ENCODE assay signal across 6 cellular contexts in genomic region chr17:7383742-7384488, GRCh38. TPM values are rescaled to one million over a fixed set of nuclear protein-coding genes. Genes with fewer than 3 reads are reported as not detected.
A peak's percentile ranks its signal among the peaks of the same experiment; 100 is the strongest.
DNase-seq lines count a peak whose midpoint lies in the region; ATAC-seq and TF ChIP-seq lines count a peak whose summit lies in the region.

No MANE protein-coding gene starts in this region.

- H3K9me3 ChIP-seq in SK-N-MC (ENCODE audit: low read depth, low read length) (no peaks in the 10 kb centered on the region), ectodermal cell (ENCODE audit: control insufficient read depth, low read length) (no peaks in the 10 kb centered on the region)

- H3K36me3 ChIP-seq in SK-N-MC (ENCODE audit: insufficient read depth, low read length), result no peaks in the 10 kb centered on the region
- H3K36me3 ChIP-seq in ectodermal cell (ENCODE audit: control insufficient read depth, insufficient read depth, low read length), result no peaks in the 10 kb centered on the region

- DNase-seq in SK-N-MC (ENCODE audit: low read depth, low spot score) (no peak), retinal pigment epithelial cell (ENCODE audit: low read depth) (no peak), NCI-H1048 (lab: John Stamatoyannopoulos, UW) (no peak), NCI-H1436 (lab: John Stamatoyannopoulos, UW) (no peak)

- peak overlapping the region; percentile 63 for H3K9ac ChIP-seq in SK-N-MC (ENCODE audit: insufficient read length)

- WGBS in ectodermal cell, 2 experiments, result 17 to 18% methylated on average over 65 of the region's 65 CpGs

- H3K27ac ChIP-seq in SK-N-MC (no peak overlapping the region), ectodermal cell (ENCODE audit: insufficient read depth, low read depth, low read length, poor library complexity, severe bottlenecking) (no peak overlapping the region)

- H3K4me3 ChIP-seq in SK-N-MC (peak overlapping the region; percentile 79), ectodermal cell (ENCODE audit: insufficient read depth, low read depth, low read length) (peak overlapping the region; percentile 42), retinal pigment epithelial cell (ENCODE audit: low read length) (peak overlapping the region; percentile 37)

- H3K27me3 ChIP-seq in ectodermal cell (ENCODE audit: control insufficient read depth, insufficient read depth, low read length, poor library complexity, severe bottlenecking), result peaks cover 57% of the 10 kb centered on the region

- no peak for TF ChIP-seq CTCF in retinal pigment epithelial cell (conservative IDR thresholded peaks at IDR 0.05; ENCODE audit: low read depth, low read length)

- peak; percentile 62 for ATAC-seq in GM19324 (IDR thresholded peaks at IDR 0.05; ENCODE audit: low FRiP score, unreplicated experiment)

- H3K4me1 ChIP-seq in ectodermal cell (ENCODE audit: control insufficient read depth, insufficient read depth, low read length), result peaks cover 4% of the 10 kb centered on the region

RNA-seq across cellular contexts. Expression of gene TNK1, which starts 3.0 kb away (rescaled TPM):
- polyA plus RNA-seq in ectodermal cell (2013, experiment 1 of 4), result 1.9 TPM
- 1.6 TPM for polyA plus RNA-seq in ectodermal cell (2013, experiment 2 of 4)
- 1.6 TPM for polyA plus RNA-seq in ectodermal cell (2013, experiment 3 of 4)
- 1.3 TPM for polyA plus RNA-seq in ectodermal cell (2013, experiment 4 of 4)

RNA-seq across cellular contexts. Expression of gene PLSCR3, which starts 10.4 kb away (rescaled TPM):
- polyA plus RNA-seq in ectodermal cell (2013, experiment 1 of 4), result 36.8 TPM
- polyA plus RNA-seq in ectodermal cell (2013, experiment 2 of 4), result 39.2 TPM
- polyA plus RNA-seq in ectodermal cell (2013, experiment 3 of 4), result 35.7 TPM
- 37.2 TPM for polyA plus RNA-seq in ectodermal cell (2013, experiment 4 of 4)

RNA-seq across cellular contexts. Expression of gene TMEM256, which starts 20.0 kb away (rescaled TPM):
- polyA plus RNA-seq in ectodermal cell (2013, experiment 1 of 4), result 98.0 TPM
- 86.2 TPM for polyA plus RNA-seq in ectodermal cell (2013, experiment 2 of 4)
- polyA plus RNA-seq in ectodermal cell (2013, experiment 3 of 4), result 107 TPM
- 129 TPM for polyA plus RNA-seq in ectodermal cell (2013, experiment 4 of 4)

RNA-seq across cellular contexts. Expression of gene NLGN2, which starts 23.7 kb away (rescaled TPM):
- polyA plus RNA-seq in ectodermal cell (2013, experiment 1 of 4), result 117 TPM
- 124 TPM for polyA plus RNA-seq in ectodermal cell (2013, experiment 2 of 4)
- 90.3 TPM for polyA plus RNA-seq in ectodermal cell (2013, experiment 3 of 4)
- polyA plus RNA-seq in ectodermal cell (2013, experiment 4 of 4), result 101 TPM

RNA-seq across cellular contexts. Expression of gene TMEM95, which starts 29.0 kb away (rescaled TPM):
- polyA plus RNA-seq in ectodermal cell (2013, experiment 1 of 4), result not detected
- not detected for polyA plus RNA-seq in ectodermal cell (2013, experiment 2 of 4)
- not detected for polyA plus RNA-seq in ectodermal cell (2013, experiment 3 of 4)
- polyA plus RNA-seq in ectodermal cell (2013, experiment 4 of 4), result not detected
